Comparison of ENCODE assay signal across 16 cellular contexts in the genomic region with DNA sequence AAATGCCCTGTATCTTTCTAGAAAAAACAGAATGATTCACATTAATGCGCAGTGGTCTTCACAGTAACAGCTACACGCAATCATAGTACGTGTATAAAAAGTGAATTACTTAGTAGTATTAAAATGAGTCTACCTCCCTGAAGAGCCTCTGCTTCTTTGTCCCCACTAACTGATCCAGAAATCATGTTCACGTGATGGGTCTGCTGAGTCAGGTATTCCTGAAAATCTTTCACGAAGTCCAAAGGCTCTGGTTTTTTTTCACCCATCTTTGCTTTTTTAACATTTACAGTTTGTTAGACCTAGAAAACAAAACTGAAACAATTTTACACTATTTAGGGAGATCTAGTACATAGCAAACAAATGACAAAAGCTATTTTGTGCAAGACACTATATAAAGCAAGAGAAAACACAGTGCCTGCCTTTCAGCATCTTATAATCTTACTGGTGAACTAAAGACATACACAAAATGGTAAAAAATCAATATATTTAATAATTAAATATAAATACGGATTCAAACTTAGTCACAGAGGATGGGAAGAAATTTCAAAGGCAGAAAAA.
"Had no signal": no experiment of that assay in that cellular context is flagged by ENCODE, and none has a peak within 500 bp of the region (broad histone marks: within the 10 kb centered on the region; RNA-seq: fewer than 3 reads in every experiment).

No MANE protein-coding gene starts in this region.

- H3K36me3 ChIP-seq: uterus had no signal

- FAIRE-seq: kidney had no signal

- H3K27ac ChIP-seq: brain microvascular endothelial cell, colonic mucosa, gastrocnemius medialis, left lung, tibial nerve, uterus had no signal

- H3K9me3 Mint-ChIP-seq: activated naive CD4-positive, alpha-beta T cell treated with anti-CD3 and anti-CD28 coated beads, Interleukin-2, amount 10 ng/mL, durations not matched to agents 7 days and 5 days; central memory CD8-positive, alpha-beta T cell; stimulated activated naive CD8-positive, alpha-beta T cell treated with anti-CD3 and anti-CD28 coated beads, Interleukin-15, Interleukin-2, amounts not matched to agents 100 ng/mL and 50 ng/mL, for 24 hours had no signal

- H3K27me3 ChIP-seq: brain microvascular endothelial cell, colonic mucosa, gastrocnemius medialis, left lung, tibial nerve, uterus had no signal

- DNase-seq: activated CD4-positive, alpha-beta T cell treated with anti-CD3 and anti-CD28 coated beads, Interleukin-2, amount 50 U/mL, for 4 hours; activated CD4-positive, CD25-positive, alpha-beta regulatory T cell treated with anti-CD3 and anti-CD28 coated beads, Interleukin-2, amount 50 U/mL, for 72 hours; activated naive CD4-positive, alpha-beta T cell treated with anti-CD3 and anti-CD28 coated beads, Interleukin-2, amount 10 ng/mL, durations not matched to agents 7 days and 5 days; aorta; brain microvascular endothelial cell; colonic mucosa; gastrocnemius medialis; head of caudate nucleus; kidney; left lung; stimulated activated CD4-positive, alpha-beta T cell treated with anti-CD3 and anti-CD28 coated beads, Interleukin-2, amount 100 ng/mL, for 24 hours; uterus had no signal

- H3K4me1 ChIP-seq: uterus had no signal

- H3K27ac Mint-ChIP-seq: activated naive CD4-positive, alpha-beta T cell treated with anti-CD3 and anti-CD28 coated beads, Interleukin-2, amount 10 ng/mL, durations not matched to agents 7 days and 5 days; progenitor cell of endocrine pancreas; stimulated activated naive CD8-positive, alpha-beta T cell treated with anti-CD3 and anti-CD28 coated beads, Interleukin-15, Interleukin-2, amounts not matched to agents 100 ng/mL and 50 ng/mL, for 24 hours had no signal

- H3K4me3 ChIP-seq: colonic mucosa, gastrocnemius medialis, left lung, tibial nerve, uterus had no signal

- H3K4me3 Mint-ChIP-seq: activated naive CD4-positive, alpha-beta T cell treated with anti-CD3 and anti-CD28 coated beads, Interleukin-2, amount 10 ng/mL, durations not matched to agents 7 days and 5 days; central memory CD8-positive, alpha-beta T cell; stimulated activated naive CD8-positive, alpha-beta T cell treated with anti-CD3 and anti-CD28 coated beads, Interleukin-15, Interleukin-2, amounts not matched to agents 100 ng/mL and 50 ng/mL, for 24 hours had no signal

- ATAC-seq: gastrocnemius medialis, left lung had no signal

- H3K9me3 ChIP-seq: colonic mucosa, gastrocnemius medialis, left lung, tibial nerve, uterus had no signal

- H3K27me3 Mint-ChIP-seq: activated naive CD4-positive, alpha-beta T cell treated with anti-CD3 and anti-CD28 coated beads, Interleukin-2, amount 10 ng/mL, durations not matched to agents 7 days and 5 days; central memory CD8-positive, alpha-beta T cell; progenitor cell of endocrine pancreas; stimulated activated naive CD8-positive, alpha-beta T cell treated with anti-CD3 and anti-CD28 coated beads, Interleukin-15, Interleukin-2, amounts not matched to agents 100 ng/mL and 50 ng/mL, for 24 hours had no signal
